In the genomic region with DNA sequence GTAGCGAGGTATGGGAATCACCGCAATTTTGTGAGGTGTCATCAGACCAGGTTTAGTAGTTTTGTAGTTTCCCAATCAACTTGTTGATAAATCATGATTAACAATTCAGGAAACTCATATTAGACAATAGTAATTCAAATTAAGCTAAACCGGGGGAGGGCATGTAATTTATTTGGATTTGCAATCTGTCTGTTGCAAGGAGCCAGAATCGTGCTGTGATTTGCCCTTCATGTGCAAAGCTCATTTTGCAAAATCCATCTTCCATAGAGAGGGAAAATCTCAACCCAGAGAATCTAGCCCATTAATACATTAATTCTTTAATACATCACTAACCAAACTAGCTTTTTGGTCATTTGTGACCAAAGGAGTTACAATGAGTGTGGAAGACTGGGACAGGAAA, we compare ENCODE assay signal across 22 cellular contexts.
"Had no signal": no experiment of that assay in that cellular context is flagged by ENCODE, and none has a peak within 500 bp of the region (broad histone marks: within the 10 kb centered on the region; RNA-seq: fewer than 3 reads in every experiment).

No MANE protein-coding gene starts in this region.

- H3K36me3 ChIP-seq: ovary, right atrium auricular region, right lobe of liver, tibial nerve, uterus had no signal

- H3K36me3 Mint-ChIP-seq: mesothelial cell of epicardium; naive B cell; natural killer cell; stimulated activated memory B cell treated with anti-CD40 and anti-IgM and Interleukin-4, amounts not matched to agents 10 μg/mL and 1 μg/mL and 100 μg/mL, for 72 hours; type B pancreatic cell had no signal

- H3K9me3 ChIP-seq: ovary, right atrium auricular region, right lobe of liver, tibial nerve, uterus had no signal

- H3K4me1 Mint-ChIP-seq: mesothelial cell of epicardium; naive B cell; natural killer cell; nephron progenitor cell; stimulated activated memory B cell treated with anti-CD40 and anti-IgM and Interleukin-4, amounts not matched to agents 10 μg/mL and 1 μg/mL and 100 μg/mL, for 72 hours; stimulated activated naive CD8-positive, alpha-beta T cell treated with anti-CD3 and anti-CD28 coated beads, Interleukin-15, amount 100 ng/mL, for 72 hours had no signal

- DNase-seq: islet precursor cell; mesendoderm; naive B cell; natural killer cell; nephron progenitor cell; ovary; right lobe of liver; stimulated activated CD4-positive, alpha-beta T cell treated with anti-CD3 and anti-CD28 coated beads, Interleukin-1b, Interleukin-23, amount 100 ng/mL, for 48 hours; stimulated activated CD4-positive, alpha-beta T cell treated with anti-CD3 and anti-CD28 coated beads, Interleukin-2, amount 100 ng/mL, for 48 hours; stimulated activated CD4-positive, alpha-beta T cell treated with anti-CD3 and anti-CD28 coated beads, Interleukin-4, amount 100 ng/mL, for 4 hours; stimulated activated CD8-positive, alpha-beta memory T cell treated with anti-CD3 and anti-CD28 coated beads, Interleukin-4, amount 100 ng/mL, for 48 hours; stimulated activated naive CD4-positive, alpha-beta T cell treated with Interleukin-2 at 50 U/mL for 16 hours; stimulated activated naive CD8-positive, alpha-beta T cell treated with anti-CD3 and anti-CD28 coated beads, Interleukin-15, amount 100 ng/mL, for 72 hours; uterus had no signal

- ATAC-seq: natural killer cell; stimulated activated memory B cell treated with anti-CD40 and anti-IgM and Interleukin-4, amounts not matched to agents 10 μg/mL and 1 μg/mL and 100 μg/mL, for 72 hours had no signal

- H3K27ac ChIP-seq: ovary, right atrium auricular region, right lobe of liver, uterus had no signal

- H3K4me3 ChIP-seq: lung, ovary, right atrium auricular region, right lobe of liver, smooth muscle cell, uterus had no signal

- H3K27ac Mint-ChIP-seq: mesothelial cell of epicardium; naive B cell; natural killer cell; nephron progenitor cell; progenitor cell of endocrine pancreas; stimulated activated memory B cell treated with anti-CD40 and anti-IgM and Interleukin-4, amounts not matched to agents 10 μg/mL and 1 μg/mL and 100 μg/mL, for 72 hours; stimulated activated naive CD8-positive, alpha-beta T cell treated with anti-CD3 and anti-CD28 coated beads, Interleukin-15, amount 100 ng/mL, for 72 hours; type B pancreatic cell had no signal

- H3K4me1 ChIP-seq: right atrium auricular region, right lobe of liver, tibial nerve, uterus had no signal

- H3K9me3 Mint-ChIP-seq: mesothelial cell of epicardium; naive B cell; natural killer cell; nephron progenitor cell; stimulated activated memory B cell treated with anti-CD40 and anti-IgM and Interleukin-4, amounts not matched to agents 10 μg/mL and 1 μg/mL and 100 μg/mL, for 72 hours; stimulated activated naive CD8-positive, alpha-beta T cell treated with anti-CD3 and anti-CD28 coated beads, Interleukin-15, amount 100 ng/mL, for 72 hours; type B pancreatic cell had no signal

- H3K4me3 Mint-ChIP-seq: mesothelial cell of epicardium; naive B cell; natural killer cell; nephron progenitor cell; stimulated activated memory B cell treated with anti-CD40 and anti-IgM and Interleukin-4, amounts not matched to agents 10 μg/mL and 1 μg/mL and 100 μg/mL, for 72 hours; stimulated activated naive CD8-positive, alpha-beta T cell treated with anti-CD3 and anti-CD28 coated beads, Interleukin-15, amount 100 ng/mL, for 72 hours; type B pancreatic cell had no signal

- H3K27me3 Mint-ChIP-seq: progenitor cell of endocrine pancreas, type B pancreatic cell had no signal

- H3K27me3 ChIP-seq: ovary, right atrium auricular region, right lobe of liver, tibial nerve, uterus had no signal
